30 cellular contexts compared by ENCODE assay signal in the genomic region with DNA sequence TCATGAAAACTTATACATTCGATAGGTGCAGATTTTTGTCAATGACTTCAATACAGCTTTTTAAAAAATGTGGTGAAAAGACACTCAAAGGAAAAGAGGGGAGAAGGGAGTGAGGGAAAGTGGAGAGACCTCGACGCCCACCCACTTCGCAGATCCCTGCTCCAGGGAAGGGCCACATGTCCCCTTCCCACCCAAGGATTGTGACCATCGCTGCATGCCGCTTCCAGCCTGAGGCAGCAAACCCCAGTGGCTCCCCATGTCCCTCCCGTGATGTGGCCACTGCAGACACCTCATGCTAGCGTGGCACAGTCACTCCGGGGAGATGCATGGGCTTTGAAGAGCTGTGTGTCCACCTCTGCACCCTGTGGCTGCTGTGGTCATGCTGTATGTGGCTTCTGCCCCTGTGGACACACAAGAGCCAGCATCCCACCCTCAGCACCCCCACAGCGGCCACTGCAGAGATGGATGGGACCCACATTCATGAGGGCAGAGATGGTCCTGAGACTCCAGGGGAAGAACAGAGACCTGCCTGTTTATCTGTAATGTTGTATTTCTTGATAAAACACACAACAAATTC.
"Had no signal": no experiment of that assay in that cellular context is flagged by ENCODE, and none has a peak within 500 bp of the region (broad histone marks: within the 10 kb centered on the region; RNA-seq: fewer than 3 reads in every experiment).

No MANE protein-coding gene starts in this region.

- H3K4me1 ChIP-seq: colonic mucosa, foreskin keratinocyte, gastrocnemius medialis, heart left ventricle had no signal

- H3K27ac Mint-ChIP-seq: activated CD4-positive, alpha-beta T cell treated with anti-CD3 and anti-CD28 coated beads for 36 hours; activated CD8-positive, alpha-beta T cell treated with anti-CD3 and anti-CD28 coated beads for 36 hours; activated naive CD8-positive, alpha-beta T cell; activated T-helper 17 cell treated with anti-CD3 and anti-CD28 coated beads, Interleukin-2, amount 50 U/mL, for 72 hours had no signal

- H3K36me3 Mint-ChIP-seq: activated naive CD8-positive, alpha-beta T cell had no signal

- ATAC-seq: activated CD4-positive, alpha-beta T cell treated with anti-CD3 and anti-CD28 coated beads for 36 hours; activated CD8-positive, alpha-beta T cell treated with anti-CD3 and anti-CD28 coated beads for 36 hours; activated T-cell treated with anti-CD3 and anti-CD28 coated beads, Interleukin-2, amount 50 U/mL, for 4 hours; activated T-helper 17 cell treated with anti-CD3 and anti-CD28 coated beads, Interleukin-2, amount 50 U/mL, for 72 hours; gastrocnemius medialis; heart left ventricle had no signal

- H3K36me3 ChIP-seq: brain microvascular endothelial cell, colonic mucosa, gastrocnemius medialis, heart left ventricle had no signal

- H3K4me3 ChIP-seq: colonic mucosa, gastrocnemius medialis, heart left ventricle had no signal

- H3K27me3 ChIP-seq: brain microvascular endothelial cell, colonic mucosa, heart left ventricle had no signal

- H3K9me3 Mint-ChIP-seq: activated CD8-positive, alpha-beta T cell treated with anti-CD3 and anti-CD28 coated beads for 36 hours had no signal

- H3K4me1 Mint-ChIP-seq: activated CD4-positive, alpha-beta T cell treated with anti-CD3 and anti-CD28 coated beads for 36 hours; activated T-helper 17 cell treated with anti-CD3 and anti-CD28 coated beads, Interleukin-2, amount 50 U/mL, for 72 hours; central memory CD8-positive, alpha-beta T cell had no signal

- FAIRE-seq: astrocyte, bronchial epithelial cell, endometrium, endothelial cell of umbilical vein had no signal

- H3K9me3 ChIP-seq: colonic mucosa, gastrocnemius medialis, heart left ventricle had no signal

- H3K27me3 Mint-ChIP-seq: activated CD4-positive, alpha-beta T cell treated with anti-CD3 and anti-CD28 coated beads for 36 hours; activated CD8-positive, alpha-beta T cell treated with anti-CD3 and anti-CD28 coated beads for 36 hours; activated T-helper 17 cell treated with anti-CD3 and anti-CD28 coated beads, Interleukin-2, amount 50 U/mL, for 72 hours; central memory CD8-positive, alpha-beta T cell had no signal

- H3K4me3 Mint-ChIP-seq: activated CD4-positive, alpha-beta T cell treated with anti-CD3 and anti-CD28 coated beads for 36 hours; activated CD8-positive, alpha-beta T cell treated with anti-CD3 and anti-CD28 coated beads for 36 hours; activated naive CD8-positive, alpha-beta T cell; activated T-cell treated with anti-CD3 and anti-CD28 coated beads, Interleukin-2, amount 50 U/mL, for 4 hours; activated T-helper 17 cell treated with anti-CD3 and anti-CD28 coated beads, Interleukin-2, amount 50 U/mL, for 72 hours; central memory CD8-positive, alpha-beta T cell had no signal

- DNase-seq: activated CD4-positive, alpha-beta T cell treated with anti-CD3 and anti-CD28 coated beads for 36 hours; activated CD4-positive, alpha-beta T cell treated with anti-CD3 and anti-CD28 coated beads, Interleukin-2, amount 50 U/mL, for 1 hour; activated CD4-positive, alpha-beta T cell treated with anti-CD3 and anti-CD28 coated beads, Interleukin-2, amount 50 U/mL, for 48 hours; activated CD4-positive, CD25-positive, alpha-beta regulatory T cell; activated CD4-positive, CD25-positive, alpha-beta regulatory T cell treated with anti-CD3 and anti-CD28 coated beads, Interleukin-2, amount 50 U/mL, for 72 hours; activated CD8-positive, alpha-beta memory T cell treated with anti-CD3 and anti-CD28 coated beads for 24 hours; activated CD8-positive, alpha-beta T cell treated with anti-CD3 and anti-CD28 coated beads for 36 hours; activated effector memory CD4-positive, alpha-beta T cell treated with Interleukin-2 at 50 U/mL for 16 hours; activated gamma-delta T cell treated with Interleukin-2 at 50 U/mL for 16 hours; activated naive CD4-positive, alpha-beta T cell treated with anti-CD3 and anti-CD28 coated beads, Interleukin-2, amount 50 U/mL, for 16 hours; activated naive CD4-positive, alpha-beta T cell treated with Interleukin-2 at 50 U/mL for 16 hours; activated T-cell treated with anti-CD3 and anti-CD28 coated beads, Interleukin-2, amount 50 U/mL, for 4 hours; amniotic stem cell; anterior cingulate cortex; brain microvascular endothelial cell; colonic mucosa; effector CD8-positive, alpha-beta T cell; foreskin keratinocyte; gastrocnemius medialis; glutamatergic neuron; heart left ventricle; T-helper 2 cell had no signal

- H3K27ac ChIP-seq: brain microvascular endothelial cell, colonic mucosa, epithelial cell of prostate, foreskin keratinocyte, gastrocnemius medialis, heart left ventricle had no signal
